In the genomic region with DNA sequence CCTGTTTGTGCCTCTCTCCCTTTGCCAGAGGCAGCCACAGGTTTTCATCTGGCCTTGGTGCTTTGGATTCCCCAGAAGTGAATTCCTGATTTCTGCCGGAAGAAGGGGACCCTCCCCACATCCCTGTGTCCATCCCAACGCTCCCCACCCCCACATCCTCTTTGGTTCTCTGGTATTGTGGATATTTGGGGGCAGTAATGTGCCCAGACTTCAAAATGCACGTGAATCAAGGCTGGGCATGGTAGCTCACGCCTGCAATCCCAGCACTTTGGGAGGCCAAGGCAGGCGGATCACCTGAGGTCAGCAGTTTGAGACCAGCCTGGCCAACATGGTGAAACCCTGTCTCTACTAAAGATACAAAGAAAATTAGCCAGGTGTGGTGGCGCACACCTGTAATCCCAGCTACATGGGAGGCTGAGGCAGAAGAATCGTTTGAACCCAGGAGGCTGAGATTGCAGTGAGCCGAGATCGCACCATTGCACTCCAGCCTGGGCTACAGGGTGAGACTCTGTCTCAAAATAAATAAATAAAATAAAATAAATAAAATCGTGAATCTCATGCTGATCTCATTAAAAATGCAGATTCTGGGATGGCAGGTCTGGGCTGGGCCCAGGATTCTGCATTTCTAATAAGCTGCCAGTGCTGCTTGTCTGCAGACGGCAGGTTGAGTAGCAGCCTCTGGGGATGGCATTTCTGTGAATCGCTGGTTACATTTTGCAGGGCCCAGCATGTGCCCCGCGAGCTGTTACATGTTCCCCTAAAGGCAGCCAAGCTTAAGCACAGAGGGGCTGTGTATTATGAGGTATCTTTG, we compare ENCODE assay signal across 8 cellular contexts. TPM values are rescaled to one million over a fixed set of nuclear protein-coding genes. Genes with fewer than 3 reads are reported as not detected.
DNase-seq lines count a peak whose midpoint lies in the region; ATAC-seq and TF ChIP-seq lines count a peak whose summit lies in the region.
"Not testable (repeated sequence)": the region's sequence is repeated elsewhere in the genome, so short reads cannot be mapped to it uniquely, and the experiment has no call there.

No MANE protein-coding gene starts in this region.

- H4K91ac ChIP-seq in IMR-90 (ENCODE audit: insufficient read depth, low read depth, low read length): peak overlapping the region; percentile 89

- H3K9ac ChIP-seq in BLaER1: not testable (repeated sequence)
- H3K9ac ChIP-seq in IMR-90 (ENCODE audit: low read depth, low read length): peak overlapping the region; percentile 34

- intact Hi-C loops in IMR-90 (cut with micrococcal nuclease): not testable (repeated sequence)

- peak overlapping the region; percentile 86 for H3K23ac ChIP-seq in IMR-90 (ENCODE audit: low read depth, low read length)

- not testable (repeated sequence) for DNase-seq in IMR-90; T-helper 17 cell; right atrium auricular region (ENCODE audit: low spot score); naive thymus-derived CD8-positive, alpha-beta T cell
- peak; percentile 3 for DNase-seq in activated naive CD4-positive, alpha-beta T cell treated with anti-CD3 and anti-CD28 coated beads, Interleukin-2, amount 50 U/mL, for 16 hours

- in situ Hi-C loops in IMR-90 (cut with MboI; ENCODE audit: low sequenced_read_pairs): not testable (repeated sequence)

- POLR2A ChIA-PET in IMR-90 (lab: Charles Lee; ENCODE audit: unreplicated experiment): interaction anchor here (0.6 kb wide), 1 partner anchor 47 kb away, joined by 3 read pairs; no protein-coding TSS in a partner anchor
- POLR2A ChIA-PET in naive thymus-derived CD8-positive, alpha-beta T cell (lab: Charles Lee): interaction anchor here (1.1 to 1.7 kb wide), 2 partner anchors 9 to 29 kb away, joined by 4 to 5 read pairs; no protein-coding TSS in a partner anchor

- H3K9me1 ChIP-seq in IMR-90 (ENCODE audit: insufficient read depth, low read length): peaks cover 32% of the 10 kb centered on the region

- not testable (repeated sequence) for TF ChIP-seq POLR2A in IMR-90 (IDR thresholded peaks at IDR 0.05; ENCODE audit: low read depth, low read length)

- peak overlapping the region; percentile 97 for H2BK120ac ChIP-seq in IMR-90 (ENCODE audit: low read depth, low read length)

- whole genome bisulfite sequencing in IMR-90 (ENCODE audit: extremely low coverage in 2 of 2, insufficient read length in 1 of 2), 2 experiments: 100% methylated on average over 4 of the region's 14 CpGs; no CpG with 5 or more reads in 1 of the 2 experiments

- CTCF ChIA-PET in IMR-90 (lab: Yijun Ruan, JAX): interaction anchor here (1.2 kb wide), 1 partner anchor 25 kb away, joined by 3 read pairs; no protein-coding TSS in a partner anchor

- not testable (repeated sequence) for H3K4me3 ChIP-seq in BLaER1; IMR-90 (ENCODE audit: insufficient read depth, low read depth, low read length); right atrium auricular region

- dilution Hi-C loops in IMR-90 (cut with HindIII; ENCODE audit: low sequenced_read_pairs, unreplicated experiment): not testable (repeated sequence)

- not testable (repeated sequence) for H3K36me3 ChIP-seq in BLaER1, right atrium auricular region
- peaks cover 18% of the 10 kb centered on the region for H3K36me3 ChIP-seq in IMR-90 (ENCODE audit: control insufficient read depth, insufficient read depth, low read length)

- not testable (repeated sequence) for H3K27ac ChIP-seq in BLaER1
- H3K27ac ChIP-seq in IMR-90 (ENCODE audit: insufficient read depth, low read length) (peak overlapping the region; percentile 92), cingulate gyrus (ENCODE audit: low read depth, low read length) (peak overlapping the region; percentile 39), right atrium auricular region (peak overlapping the region; percentile 68 to 70)

- peak overlapping the region; percentile 62 for H3K18ac ChIP-seq in IMR-90 (ENCODE audit: low read depth, low read length)

- peak overlapping the region; percentile 69 for H4K5ac ChIP-seq in IMR-90 (ENCODE audit: low read depth, low read length)

- H2AK9ac ChIP-seq in IMR-90 (replicated peaks; ENCODE audit: low read depth, low read length, poor library complexity): peak overlapping the region; percentile 29

- H3K14ac ChIP-seq in IMR-90 (replicated peaks; ENCODE audit: low read depth, low read length): peak overlapping the region; percentile 94

- TF ChIP-seq CTCF in IMR-90 (conservative IDR thresholded peaks at IDR 0.05; ENCODE audit: low read depth, low read length); right atrium auricular region (IDR thresholded peaks at IDR 0.05): not testable (repeated sequence)

- peak overlapping the region; percentile 60 for H2BK20ac ChIP-seq in IMR-90 (ENCODE audit: low read depth, low read length)

- H2BK5ac ChIP-seq in IMR-90 (ENCODE audit: low read depth, low read length, poor library complexity, severe bottlenecking): peak overlapping the region; percentile 78

- H2BK15ac ChIP-seq in IMR-90 (ENCODE audit: low read depth, low read length): peak overlapping the region; percentile 97; the same call in 2 of the 3 replicates

- not testable (repeated sequence) for H3K9me3 Mint-ChIP-seq in naive thymus-derived CD8-positive, alpha-beta T cell; stimulated activated naive CD8-positive, alpha-beta T cell treated with anti-CD3 and anti-CD28 coated beads, Interleukin-15, Interleukin-2, amounts not matched to agents 100 ng/mL and 50 ng/mL, for 24 hours

- peak overlapping the region; percentile 76; the same call in 1 of the 2 replicates for H3K56ac ChIP-seq in IMR-90 (ENCODE audit: extremely low read depth, insufficient read depth, low read length)

- H3K9me3 ChIP-seq in BLaER1; IMR-90 (ENCODE audit: control insufficient read depth, insufficient read depth, low read length); T-helper 17 cell (ENCODE audit: control insufficient read depth, low read length, poor library complexity, severe bottlenecking); right atrium auricular region: not testable (repeated sequence)

- H2AFZ ChIP-seq in IMR-90 (replicated peaks; ENCODE audit: low read length, poor library complexity): not testable (repeated sequence)

- H3K4ac ChIP-seq in IMR-90 (ENCODE audit: low read depth, low read length): peak overlapping the region; percentile 93

- ATAC-seq in IMR-90 (ENCODE audit: low read depth); T-helper 17 cell; naive thymus-derived CD8-positive, alpha-beta T cell: not testable (repeated sequence)

- not testable (repeated sequence) for TF ChIP-seq RAD21 in IMR-90 (IDR thresholded peaks at IDR 0.05; ENCODE audit: low read length)

- H3K4me1 ChIP-seq in BLaER1: peaks cover 65% of the 10 kb centered on the region
- peaks cover 49% of the 10 kb centered on the region for H3K4me1 ChIP-seq in IMR-90 (ENCODE audit: control insufficient read depth, insufficient read depth, low read length)
- H3K4me1 ChIP-seq in right atrium auricular region: peaks cover 0 to 62% of the 10 kb centered on the region in 2 donors

- H3K4me1 Mint-ChIP-seq in T-helper 17 cell: peaks cover 47% of the 10 kb centered on the region
- peaks cover 34 to 52% (median 48%) of the 10 kb centered on the region in 4 donors for H3K4me1 Mint-ChIP-seq in naive thymus-derived CD8-positive, alpha-beta T cell
- H3K4me1 Mint-ChIP-seq in stimulated activated naive CD8-positive, alpha-beta T cell treated with anti-CD3 and anti-CD28 coated beads, Interleukin-15, Interleukin-2, amounts not matched to agents 100 ng/mL and 50 ng/mL, for 24 hours (ENCODE audit: low read depth): peaks cover 50% of the 10 kb centered on the region

- peak overlapping the region; percentile 69 to 83 for H4K8ac ChIP-seq in IMR-90 (ENCODE audit: low read depth in 2 of 2, low read length in 2 of 2)

- peak overlapping the region; percentile 93 for H2AK5ac ChIP-seq in IMR-90 (ENCODE audit: low read depth, low read length)

- peaks cover 52% of the 10 kb centered on the region for H4K20me1 ChIP-seq in BLaER1
- not testable (repeated sequence) for H4K20me1 ChIP-seq in IMR-90 (ENCODE audit: insufficient read depth, low read length)

- peaks cover 40 to 86% of the 10 kb centered on the region in 2 experiments for H3K79me1 ChIP-seq in IMR-90 (ENCODE audit: low read depth in 1 of 2, low read length in 2 of 2)

- H3K36me3 Mint-ChIP-seq in T-helper 17 cell (ENCODE audit: low read depth): not testable (repeated sequence)
- H3K36me3 Mint-ChIP-seq in naive thymus-derived CD8-positive, alpha-beta T cell: peaks cover 0 to 12% (median 12%) of the 10 kb centered on the region in 3 donors
- peaks cover 36% of the 10 kb centered on the region for H3K36me3 Mint-ChIP-seq in stimulated activated naive CD8-positive, alpha-beta T cell treated with anti-CD3 and anti-CD28 coated beads, Interleukin-15, Interleukin-2, amounts not matched to agents 100 ng/mL and 50 ng/mL, for 24 hours (ENCODE audit: low read depth)

- H3K4me3 Mint-ChIP-seq in T-helper 17 cell; stimulated activated naive CD8-positive, alpha-beta T cell treated with anti-CD3 and anti-CD28 coated beads, Interleukin-15, Interleukin-2, amounts not matched to agents 100 ng/mL and 50 ng/mL, for 24 hours: not testable (repeated sequence)
- H3K4me3 Mint-ChIP-seq in naive thymus-derived CD8-positive, alpha-beta T cell: peak overlapping the region in 8 of 10 donors; percentile 2 to 80 (median 50)

- peak overlapping the region; percentile 86 for H3K4me2 ChIP-seq in BLaER1
- H3K4me2 ChIP-seq in IMR-90 (ENCODE audit: low read depth, low read length): not testable (repeated sequence)

- not testable (repeated sequence) for BruUV-seq in IMR-90 (replicated peaks; lab: Mats Ljungman, UMichigan)

- peak overlapping the region; percentile 95 for H3K27ac Mint-ChIP-seq in T-helper 17 cell
- H3K27ac Mint-ChIP-seq in naive thymus-derived CD8-positive, alpha-beta T cell: peak overlapping the region; percentile 34 to 96 (median 88)
- peak overlapping the region; percentile 84 for H3K27ac Mint-ChIP-seq in stimulated activated naive CD8-positive, alpha-beta T cell treated with anti-CD3 and anti-CD28 coated beads, Interleukin-15, Interleukin-2, amounts not matched to agents 100 ng/mL and 50 ng/mL, for 24 hours

- H3K27me3 Mint-ChIP-seq in T-helper 17 cell; naive thymus-derived CD8-positive, alpha-beta T cell; stimulated activated naive CD8-positive, alpha-beta T cell treated with anti-CD3 and anti-CD28 coated beads, Interleukin-15, Interleukin-2, amounts not matched to agents 100 ng/mL and 50 ng/mL, for 24 hours: not testable (repeated sequence)

- not testable (repeated sequence) for H3K27me3 ChIP-seq in BLaER1; IMR-90 (ENCODE audit: control insufficient read depth, insufficient read depth, low read length); right atrium auricular region

RNA-seq across cellular contexts. Expression of a gene that starts 48.9 kb away (rescaled TPM):
- 43.3 and 45.2 TPM in 2 replicates for total RNA-seq in IMR-90 (2012; rRNA removed)
- 40.8 and 45.6 TPM in 2 replicates for polyA plus RNA-seq in IMR-90 (2012; rRNA removed)
- polyA plus RNA-seq in IMR-90 (2012; cell fraction: cytosol; rRNA removed): 21.2 and 29.0 TPM in 2 replicates
- polyA plus RNA-seq in IMR-90 (2012; cell fraction: nucleus; rRNA removed; ENCODE audit: low replicate concordance): 45.7 and 64.6 TPM in 2 replicates
- 10 to 100 TPM; 43.6 to 45.0 TPM for total RNA-seq in T-helper 17 cell
- 10 to 100 TPM; 10.1 to 20.0 TPM for total RNA-seq in right atrium auricular region
- 10 to 100 TPM; 15.7 to 16.3 TPM for total RNA-seq in naive thymus-derived CD8-positive, alpha-beta T cell
- polyA plus RNA-seq in naive thymus-derived CD8-positive, alpha-beta T cell: 1 to 10 TPM; 5.2 to 8.5 (median 8.2) TPM
